In the genomic region with DNA sequence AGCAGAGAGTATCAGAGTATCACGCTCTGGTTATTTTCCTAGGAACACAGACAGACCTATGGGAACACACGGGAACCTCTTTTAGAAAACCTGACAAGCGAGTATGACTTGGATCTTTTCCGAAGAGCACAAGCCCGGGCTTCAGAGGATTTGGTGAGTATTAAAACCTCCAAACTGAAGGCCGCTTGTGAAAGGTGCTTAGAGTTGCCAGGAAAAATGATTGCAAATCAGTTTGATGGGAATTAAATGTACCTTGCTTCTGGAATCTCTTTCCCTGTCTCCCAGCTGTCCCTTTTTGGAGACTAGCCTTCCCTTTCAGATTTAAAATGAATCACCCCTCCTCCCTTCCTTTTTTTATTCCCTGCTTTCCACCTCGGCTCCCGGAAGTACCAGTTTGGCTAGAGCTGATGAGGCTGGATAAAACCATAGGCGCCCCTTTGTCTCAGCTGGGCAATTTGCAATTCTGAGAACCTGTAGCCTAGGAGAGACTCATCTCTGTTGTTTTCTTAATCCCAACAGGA, we compare ENCODE assay signal across 9 cellular contexts. TPM values are rescaled to one million over a fixed set of nuclear protein-coding genes. Genes with fewer than 3 reads are reported as not detected.
A peak's percentile ranks its signal among the peaks of the same experiment; 100 is the strongest.
DNase-seq lines count a peak whose midpoint lies in the region; ATAC-seq and TF ChIP-seq lines count a peak whose summit lies in the region.
"Had no signal": no experiment of that assay in that cellular context is flagged by ENCODE, and none has a peak within 500 bp of the region (broad histone marks: within the 10 kb centered on the region; RNA-seq: fewer than 3 reads in every experiment).

No MANE protein-coding gene starts in this region.

- H3K36me3 ChIP-seq in HUES64 (ENCODE audit: insufficient read depth, low read length) (peaks cover 59% of the 10 kb centered on the region), gastrocnemius medialis (peaks cover 4 to 60% of the 10 kb centered on the region in 2 donors), adrenal gland (replicated peaks in 1 of 2) (peaks cover 0 to 67% of the 10 kb centered on the region in 2 donors)

- WGBS in HUES64: 7% methylated on average over 9 of the region's 9 CpGs
- WGBS in adrenal gland, 4 donors: 51 to 61% (median 56%) methylated on average over 9 of the region's 9 CpGs

- H3K4me1 ChIP-seq in HUES64 (ENCODE audit: insufficient read depth, low read length) (peaks cover 59% of the 10 kb centered on the region), gastrocnemius medialis (peaks cover 20 to 31% of the 10 kb centered on the region in 2 donors), adrenal gland (replicated peaks in 1 of 2) (peaks cover 7 to 18% of the 10 kb centered on the region in 2 donors)

- H3K4me3 ChIP-seq in HUES64 (ENCODE audit: low read length) (peak overlapping the region; percentile 50), iPS-18c (ENCODE audit: insufficient read depth, low read depth, low read length) (peak overlapping the region; percentile 42), gastrocnemius medialis (no peak overlapping the region), adrenal gland (no peak overlapping the region)

- no peak for TF ChIP-seq POLR2A in gastrocnemius medialis (IDR thresholded peaks at IDR 0.05)
- no peak for TF ChIP-seq POLR2A in adrenal gland (IDR thresholded peaks at IDR 0.05)

- no peaks in the 10 kb centered on the region for H3K27me3 ChIP-seq in HUES64 (ENCODE audit: insufficient read depth, low read length)
- no peaks in the 10 kb centered on the region for H3K27me3 ChIP-seq in gastrocnemius medialis
- no peaks in the 10 kb centered on the region for H3K27me3 ChIP-seq in adrenal gland

- H3K27ac ChIP-seq in HUES64 (ENCODE audit: low read depth, low read length) (peak overlapping the region; percentile 95), gastrocnemius medialis (peak overlapping the region; percentile 7 to 69 (median 57)), adrenal gland (peak overlapping the region in 2 of 5 donors; percentile 18 to 42)

- no peak for TF ChIP-seq CTCF in gastrocnemius medialis (IDR thresholded peaks at IDR 0.05 in 4 of 5, conservative IDR thresholded peaks at IDR 0.05 in 1 of 5)
- no peak for TF ChIP-seq CTCF in adrenal gland (IDR thresholded peaks at IDR 0.05)

- DNase-seq in amniotic epithelial cell (ENCODE audit: low read depth) (peak; percentile 26), gastrocnemius medialis (no peak), adrenal gland (no peak), NCI-H510A (lab: John Stamatoyannopoulos, UW) (no peak)
- DNase-seq: MV-4-11 had no signal

- ATAC-seq in gastrocnemius medialis (peak; percentile 60 to 75), HG02763 (IDR thresholded peaks at IDR 0.05; ENCODE audit: unreplicated experiment) (no peak)

- H3K9me3 ChIP-seq in HUES64 (ENCODE audit: insufficient read depth, low read depth, low read length) (no peaks in the 10 kb centered on the region), iPS-18c (ENCODE audit: control insufficient read depth, insufficient read depth, low read length) (no peaks in the 10 kb centered on the region), gastrocnemius medialis (no peaks in the 10 kb centered on the region), adrenal gland (replicated peaks in 1 of 3) (no peaks in the 10 kb centered on the region)

- H3K9ac ChIP-seq in HUES64 (ENCODE audit: low read depth, low read length): peak overlapping the region; percentile 76

- intact Hi-C loops in gastrocnemius medialis (cut with DNase I; ENCODE audit: low total_unique reads): no loop called here
- intact Hi-C loops in adrenal gland (cut with DNase I): no loop called here

- in situ Hi-C loops in gastrocnemius medialis (cut with MboI; ENCODE audit: low sequenced_read_pairs in 4 of 4): no loop called here

RNA-seq across cellular contexts. Expression of a gene that starts 27.3 kb away (rescaled TPM):
- 113 TPM for polyA plus RNA-seq in HUES64 (2013, experiment 1 of 2)
- polyA plus RNA-seq in HUES64 (2013, experiment 2 of 2): 117 TPM
- total RNA-seq in gastrocnemius medialis: 10 to 100 TPM; 32.6 to 49.8 (median 45.2) TPM
- total RNA-seq in adrenal gland: 10 to 100 TPM; 27.5 to 54.7 (median 43.5) TPM
- 10 to 100 TPM in 1 of 3 donors, 1 to 10 TPM in 2; 5.2 to 32.5 (median 5.9) TPM for polyA plus RNA-seq in adrenal gland

RNA-seq across cellular contexts. Expression of a gene that starts 32.0 kb away (rescaled TPM):
- not detected for polyA plus RNA-seq in HUES64 (2013, experiment 1 of 2)
- polyA plus RNA-seq in HUES64 (2013, experiment 2 of 2): not detected
- total RNA-seq in gastrocnemius medialis (not detected), adrenal gland (under 1 TPM in 1 of 8 donors, not detected in 7; 0.90 TPM)
- polyA plus RNA-seq in adrenal gland: under 1 TPM in 1 of 3 donors, not detected in 2; 0.40 TPM
- total RNA-seq: pulmonary artery endothelial cell had no signal

RNA-seq across cellular contexts. Expression of a gene that starts 51.9 kb away (rescaled TPM):
- polyA plus RNA-seq in HUES64 (2013, experiment 1 of 2): 19.7 TPM
- 23.4 TPM for polyA plus RNA-seq in HUES64 (2013, experiment 2 of 2)
- total RNA-seq in gastrocnemius medialis (1 to 10 TPM; 2.6 to 4.9 (median 3.3) TPM), adrenal gland (10 to 100 TPM in 6 of 8 donors, 1 to 10 TPM in 2; 7.9 to 16.3 (median 11.6) TPM)
- 1 to 10 TPM; 4.6 to 9.6 (median 6.0) TPM for polyA plus RNA-seq in adrenal gland

Comparison
In these comparisons a context has a peak if more than half of its experiments do, and no peak if none do; other contexts are left out.
1. H3K4me3 ChIP-seq: peak in HUES64 (single experiment) and iPS-18c (single experiment); none in gastrocnemius medialis (0 of 4) and adrenal gland (0 of 4).